20 cellular contexts compared by ENCODE assay signal in the genomic region with DNA sequence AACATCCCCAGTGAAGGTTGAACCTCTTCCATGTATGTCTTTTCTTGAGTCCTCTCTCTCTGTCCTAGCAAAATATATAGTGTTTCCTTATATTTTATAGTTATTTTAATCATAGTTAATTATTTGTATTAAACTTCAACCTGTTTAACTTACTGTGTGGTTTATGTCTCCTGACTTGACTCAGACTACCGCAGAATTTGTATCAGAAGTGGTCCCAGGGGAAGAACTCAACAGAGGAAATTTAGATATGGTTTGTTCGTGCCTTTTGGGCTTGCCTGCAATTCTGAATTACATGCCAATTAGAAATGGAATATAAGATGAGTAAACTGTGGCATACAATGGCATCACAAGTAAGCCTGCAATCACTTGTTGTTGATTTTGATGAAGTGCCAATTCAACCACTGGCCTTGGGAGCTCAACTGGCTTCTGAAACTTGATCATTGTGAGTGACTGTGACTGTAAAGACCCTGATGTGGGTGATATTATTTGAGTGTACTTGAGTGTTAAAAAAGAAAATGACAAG.
A peak's percentile ranks its signal among the peaks of the same experiment; 100 is the strongest.
DNase-seq lines count a peak whose midpoint lies in the region; ATAC-seq lines count a peak whose summit lies in the region.
"Had no signal": no experiment of that assay in that cellular context is flagged by ENCODE, and none has a peak within 500 bp of the region (broad histone marks: within the 10 kb centered on the region; RNA-seq: fewer than 3 reads in every experiment).

No MANE protein-coding gene starts in this region.

- ATAC-seq in HG03469 (IDR thresholded peaks at IDR 0.05; ENCODE audit: unreplicated experiment) (no peak), GM19455 (IDR thresholded peaks at IDR 0.05; ENCODE audit: unreplicated experiment) (no peak)
- ATAC-seq: A549; activated CD4-positive, alpha-beta T cell treated with anti-CD3 and anti-CD28 coated beads for 36 hours; naive thymus-derived CD4-positive, alpha-beta T cell; right cardiac atrium had no signal

- DNase-seq in COR-L47 (lab: John Stamatoyannopoulos, UW) (peak; percentile 79), NCI-H1105 (lab: John Stamatoyannopoulos, UW) (peak; percentile 94), NCI-H526 treated with DMSO at 0.1 percent for 48 hours (lab: John Stamatoyannopoulos, UW) (peak; percentile 13), astrocyte of the hippocampus (ENCODE audit: low read depth, low spot score) (peak; percentile 17), activated gamma-delta T cell (lab: John Stamatoyannopoulos, UW) (no peak), NCI-H146 treated with DMSO at 0.1 percent for 48 hours (lab: John Stamatoyannopoulos, UW; ENCODE audit: unreplicated experiment) (no peak)
- DNase-seq: activated CD4-positive, alpha-beta T cell treated with anti-CD3 and anti-CD28 coated beads for 36 hours; activated T-cell treated with anti-CD3 and anti-CD28 coated beads, Interleukin-2, amount 50 U/mL, for 24 hours; adrenal gland; esophagus squamous epithelium; naive thymus-derived CD4-positive, alpha-beta T cell; NCI-H446; occipital lobe; right cardiac atrium; stimulated activated CD4-positive, alpha-beta T cell treated with anti-CD3 and anti-CD28 coated beads, Interleukin-12 subunit alpha, Interleukin-12 subunit beta, amount 100 ng/mL, for 4 hours; stimulated activated CD4-positive, alpha-beta T cell treated with anti-CD3 and anti-CD28 coated beads, Interleukin-4, amount 100 ng/mL, for 24 hours; stimulated activated naive CD4-positive, alpha-beta T cell had no signal

Comparison
In these comparisons a context has a peak if more than half of its experiments do, and no peak if none do; other contexts are left out.
1. DNase-seq: peak in COR-L47 (single experiment), NCI-H1105 (single experiment), NCI-H526 treated with DMSO at 0.1 percent for 48 hours (single experiment) and astrocyte of the hippocampus (single experiment); none in activated gamma-delta T cell (single experiment) and NCI-H146 treated with DMSO at 0.1 percent for 48 hours (single experiment).